Comparison of ENCODE assay signal across 16 cellular contexts in the genomic region with DNA sequence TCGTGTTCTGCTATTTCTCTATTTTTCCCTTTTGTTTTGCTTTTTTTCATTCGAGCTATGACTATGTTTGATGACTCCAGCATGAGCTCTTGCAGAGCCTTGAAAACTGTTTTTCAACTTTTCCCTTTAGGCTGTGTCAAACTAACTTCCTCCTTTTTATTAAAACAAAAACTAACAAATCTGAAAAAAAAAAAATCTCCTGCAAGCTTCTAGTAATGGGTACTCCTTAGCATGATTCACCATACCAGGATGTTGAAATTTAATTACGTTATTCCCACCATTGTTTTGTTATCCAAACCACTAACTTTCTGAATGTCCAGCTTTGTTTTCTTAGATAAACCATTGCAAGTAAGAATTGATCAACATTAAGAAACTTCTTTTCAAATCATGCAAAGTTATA. TPM values are rescaled to one million over a fixed set of nuclear protein-coding genes. Genes with fewer than 3 reads are reported as not detected.
DNase-seq lines count a peak whose midpoint lies in the region; ATAC-seq and TF ChIP-seq lines count a peak whose summit lies in the region.
"Had no signal": no experiment of that assay in that cellular context is flagged by ENCODE, and none has a peak within 500 bp of the region (broad histone marks: within the 10 kb centered on the region; RNA-seq: fewer than 3 reads in every experiment).

No MANE protein-coding gene starts in this region.

- H3K9me3 ChIP-seq in SK-N-SH: no peaks in the 10 kb centered on the region
- H3K9me3 ChIP-seq in RWPE2 (ENCODE audit: severe bottlenecking): no peaks in the 10 kb centered on the region
- H3K9me3 ChIP-seq in skeletal muscle satellite cell (replicated peaks; ENCODE audit: low read length): no peaks in the 10 kb centered on the region
- H3K9me3 ChIP-seq: thoracic aorta had no signal

- H3K36me3 Mint-ChIP-seq in T-helper 2 cell treated with Interferon-gamma antibody and Interleukin-4, amounts not matched to agents 5 μg/mL and 100 μg/mL, for 36 hours (ENCODE audit: low read depth): no peaks in the 10 kb centered on the region

- peaks cover 2% of the 10 kb centered on the region for H3K27me3 Mint-ChIP-seq in T-helper 2 cell treated with Interferon-gamma antibody and Interleukin-4, amounts not matched to agents 5 μg/mL and 100 μg/mL, for 36 hours (ENCODE audit: low read depth)

- H3K4me3 ChIP-seq in SK-N-SH (ENCODE audit: low read depth in 2 of 2, low read length in 1 of 2) (no peak overlapping the region), RWPE2 (ENCODE audit: severe bottlenecking) (no peak overlapping the region), fibroblast of mammary gland (ENCODE audit: control insufficient read depth, low read depth, low read length) (no peak overlapping the region), skeletal muscle satellite cell (ENCODE audit: low read length) (no peak overlapping the region)
- H3K4me3 ChIP-seq: thoracic aorta had no signal

- H3K79me2 ChIP-seq in SK-N-SH (ENCODE audit: insufficient read depth): no peaks in the 10 kb centered on the region

- H3K9me3 Mint-ChIP-seq in T-helper 2 cell treated with Interferon-gamma antibody and Interleukin-4, amounts not matched to agents 5 μg/mL and 100 μg/mL, for 36 hours: no peaks in the 10 kb centered on the region

- no peak overlapping the region for H3K27ac Mint-ChIP-seq in T-helper 2 cell treated with Interferon-gamma antibody and Interleukin-4, amounts not matched to agents 5 μg/mL and 100 μg/mL, for 36 hours

- TF ChIP-seq CTCF in SK-N-SH (IDR thresholded peaks at IDR 0.05): no peak
- TF ChIP-seq CTCF in RWPE2 (IDR thresholded peaks at IDR 0.05; ENCODE audit: poor library complexity, severe bottlenecking): no peak
- TF ChIP-seq CTCF in fibroblast of mammary gland (conservative IDR thresholded peaks at IDR 0.05; ENCODE audit: control insufficient read depth, insufficient read depth, low read depth, low read length): no peak

- no peak overlapping the region for H2AFZ ChIP-seq in SK-N-SH (ENCODE audit: low read depth)

- CTCF ChIA-PET in SK-N-SH (lab: Yijun Ruan, JAX): interaction anchor here (0.5 to 2.7 kb wide), 4 partner anchors 10 to 269 kb away, joined by 3 to 14 read pairs (median 4); no protein-coding TSS in a partner anchor

- DNase-seq in SK-N-SH: no peak
- DNase-seq in RWPE2 (ENCODE audit: low spot score): no peak
- DNase-seq in fibroblast of mammary gland (ENCODE audit: low read depth): peak; percentile 70
- no peak for DNase-seq in COR-L47 (lab: John Stamatoyannopoulos, UW)
- no peak for DNase-seq in T-helper 2 cell treated with Interferon-gamma antibody and Interleukin-4, amounts not matched to agents 5 μg/mL and 100 μg/mL, for 36 hours (ENCODE audit: low spot score)
- DNase-seq: activated CD4-positive, alpha-beta T cell treated with anti-CD3 and anti-CD28 coated beads, Interleukin-2, amount 50 U/mL, for 1 hour; activated naive CD4-positive, alpha-beta T cell; NCI-H1092; NCI-H524; retina had no signal

- peaks cover 5% of the 10 kb centered on the region for H3F3A ChIP-seq in SK-N-SH (replicated peaks; ENCODE audit: insufficient read depth)

- ATAC-seq in SK-N-SH treated with all-trans-retinoic acid at 6 μM for 48 hours (no peak), RWPE2 (ENCODE audit: low read depth) (peak; percentile 77), HG03460 (IDR thresholded peaks at IDR 0.05; ENCODE audit: unreplicated experiment) (no peak)

- POLR2A ChIA-PET in SK-N-SH (lab: Yijun Ruan, JAX): no interaction called here

- H3K9me2 ChIP-seq in SK-N-SH: no peaks in the 10 kb centered on the region

- H3K27me3 ChIP-seq in SK-N-SH (ENCODE audit: insufficient read depth): no peaks in the 10 kb centered on the region
- no peaks in the 10 kb centered on the region for H3K27me3 ChIP-seq in RWPE2 (ENCODE audit: insufficient read depth, poor library complexity, severe bottlenecking)
- H3K27me3 ChIP-seq in skeletal muscle satellite cell (ENCODE audit: control insufficient read depth, insufficient read depth, low read length): peaks cover 6% of the 10 kb centered on the region

- H4K20me1 ChIP-seq in SK-N-SH (ENCODE audit: insufficient read depth): no peaks in the 10 kb centered on the region

- 49% methylated on average over 3 of the region's 3 CpGs for WGBS in SK-N-SH (ENCODE audit: low lambda C conversion rate)

- H3K4me1 ChIP-seq in SK-N-SH (ENCODE audit: control insufficient read depth in 1 of 2, insufficient read depth in 2 of 2, low read depth in 1 of 2, low read length in 1 of 2) (no peaks in the 10 kb centered on the region), RWPE2 (ENCODE audit: insufficient read depth, poor library complexity, severe bottlenecking) (peaks cover 6% of the 10 kb centered on the region), skeletal muscle satellite cell (ENCODE audit: control insufficient read depth, insufficient read depth, low read length) (peaks cover 10% of the 10 kb centered on the region)

- H3K4me3 Mint-ChIP-seq in T-helper 2 cell treated with Interferon-gamma antibody and Interleukin-4, amounts not matched to agents 5 μg/mL and 100 μg/mL, for 36 hours: no peak overlapping the region

- H3K27ac ChIP-seq in SK-N-SH (ENCODE audit: low read depth in 2 of 2, low read length in 1 of 2) (no peak overlapping the region), RWPE2 (ENCODE audit: poor library complexity, severe bottlenecking) (no peak overlapping the region)
- H3K27ac ChIP-seq: HL-60, thoracic aorta had no signal

- no peak for TF ChIP-seq EP300 in SK-N-SH (IDR thresholded peaks at IDR 0.05; ENCODE audit: borderline replicate concordance in 1 of 2, low read depth in 1 of 2, low read length in 1 of 2)

- H3K36me3 ChIP-seq in SK-N-SH (replicated peaks in 1 of 2; ENCODE audit: control insufficient read depth in 1 of 2, insufficient read depth in 2 of 2, low read length in 1 of 2): no peaks in the 10 kb centered on the region
- no peaks in the 10 kb centered on the region for H3K36me3 ChIP-seq in RWPE2 (ENCODE audit: low read depth)
- H3K36me3 ChIP-seq in skeletal muscle satellite cell (ENCODE audit: insufficient read depth, low read length): no peaks in the 10 kb centered on the region
- H3K36me3 ChIP-seq: thoracic aorta had no signal

- no peak overlapping the region for H3K9ac ChIP-seq in SK-N-SH
- no peak overlapping the region for H3K9ac ChIP-seq in skeletal muscle satellite cell (ENCODE audit: low read depth, low read length)

- no peak overlapping the region for H3K4me2 ChIP-seq in SK-N-SH
- H3K4me2 ChIP-seq in skeletal muscle satellite cell (ENCODE audit: low read length): peak overlapping the region; percentile 10

- H3K4me1 Mint-ChIP-seq in T-helper 2 cell treated with Interferon-gamma antibody and Interleukin-4, amounts not matched to agents 5 μg/mL and 100 μg/mL, for 36 hours (ENCODE audit: low read depth): no peaks in the 10 kb centered on the region

- TF ChIP-seq RAD21 in SK-N-SH (IDR thresholded peaks at IDR 0.05; ENCODE audit: low read length): no peak

TF ChIP-seq in SK-N-SH treated with all-trans-retinoic acid at 6 μM for 48 hours, 23 proteins besides CTCF, POLR2A, EP300 and RAD21:
- peak; percentile 27 for TF ChIP-seq ISL1 (CRISPR knock-in tag; IDR thresholded peaks at IDR 0.05)
- no peak for TF ChIP-seq TOX (CRISPR knock-in tag; IDR thresholded peaks at IDR 0.05; ENCODE audit: borderline replicate concordance)

TF ChIP-seq in SK-N-SH, 30 proteins besides CTCF, POLR2A, EP300 and RAD21:
- no peak for TF ChIP-seq RFX5 (IDR thresholded peaks at IDR 0.05; ENCODE audit: low read length)
- TF ChIP-seq, protein P1, sequence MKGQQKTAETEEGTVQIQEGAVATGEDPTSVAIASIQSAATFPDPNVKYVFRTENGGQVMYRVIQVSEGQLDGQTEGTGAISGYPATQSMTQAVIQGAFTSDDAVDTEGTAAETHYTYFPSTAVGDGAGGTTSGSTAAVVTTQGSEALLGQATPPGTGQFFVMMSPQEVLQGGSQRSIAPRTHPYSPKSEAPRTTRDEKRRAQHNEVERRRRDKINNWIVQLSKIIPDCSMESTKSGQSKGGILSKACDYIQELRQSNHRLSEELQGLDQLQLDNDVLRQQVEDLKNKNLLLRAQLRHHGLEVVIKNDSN (IDR thresholded peaks at IDR 0.05; ENCODE audit: borderline replicate concordance, low read depth): no peak
- no peak for TF ChIP-seq EZH2phosphoT487 (IDR thresholded peaks at IDR 0.05; ENCODE audit: borderline replicate concordance, low read depth)
- TF ChIP-seq FOXM1 (IDR thresholded peaks at IDR 0.05; ENCODE audit: low read depth): no peak
- TF ChIP-seq MAX (IDR thresholded peaks at IDR 0.05; ENCODE audit: low read depth): no peak
- TF ChIP-seq ELF1 (IDR thresholded peaks at IDR 0.05): no peak
TF ChIP-seq in SK-N-SH: peak in this region for 0.

RNA-seq across cellular contexts. Expression of gene CLDN10, which starts 12.4 kb away (rescaled TPM):
- polyA plus RNA-seq in SK-N-SH (2012; rRNA removed): 0.05 TPM in 1 of 2 replicates, not detected in the other
- polyA plus RNA-seq in SK-N-SH (2012; cell fraction: cytosol; rRNA removed): 0.01 and 0.12 TPM in 2 replicates
- polyA plus RNA-seq in SK-N-SH (2012; cell fraction: nucleus; rRNA removed): 0.04 TPM in 1 of 2 replicates, not detected in the other
- not detected in 2 replicates for total RNA-seq in skeletal muscle satellite cell (2012; rRNA removed)
- total RNA-seq: G401, thoracic aorta had no signal
